Comparison of ENCODE assay signal across 14 cellular contexts in genomic region chrX:69080912-69081465, GRCh38.
"Had no signal": no experiment of that assay in that cellular context is flagged by ENCODE, and none has a peak within 500 bp of the region (broad histone marks: within the 10 kb centered on the region; RNA-seq: fewer than 3 reads in every experiment).

No MANE protein-coding gene starts in this region.

- ATAC-seq: left lung; stimulated activated effector memory CD8-positive, alpha-beta T cell treated with anti-CD3 and anti-CD28 coated beads, Interleukin-12 subunit alpha, Interleukin-12 subunit beta, amount 100 ng/mL, for 72 hours; T-helper 17 cell had no signal

- H3K36me3 Mint-ChIP-seq: memory B cell; stimulated activated effector memory CD8-positive, alpha-beta T cell treated with anti-CD3 and anti-CD28 coated beads, Interleukin-12 subunit alpha, Interleukin-12 subunit beta, amount 100 ng/mL, for 72 hours had no signal

- H3K27ac Mint-ChIP-seq: activated CD4-positive, alpha-beta memory T cell treated with anti-CD3 and anti-CD28 coated beads, Interleukin-2, amount 10 ng/mL, durations not matched to agents 7 days and 5 days; activated T-cell treated with anti-CD3 and anti-CD28 coated beads, Interleukin-2, amount 50 U/mL, for 24 hours; memory B cell; stimulated activated effector memory CD8-positive, alpha-beta T cell treated with anti-CD3 and anti-CD28 coated beads, Interleukin-12 subunit alpha, Interleukin-12 subunit beta, amount 100 ng/mL, for 72 hours; T-helper 17 cell had no signal

- H3K27ac ChIP-seq: adrenal gland, colonic mucosa, esophagus muscularis mucosa, left lung, WERI-Rb-1 had no signal

- H3K4me1 ChIP-seq: adrenal gland, colonic mucosa, esophagus muscularis mucosa, left lung had no signal

- H3K27me3 Mint-ChIP-seq: activated CD4-positive, alpha-beta memory T cell treated with anti-CD3 and anti-CD28 coated beads, Interleukin-2, amount 10 ng/mL, durations not matched to agents 7 days and 5 days; T-helper 17 cell had no signal

- H3K27me3 ChIP-seq: colonic mucosa, esophagus muscularis mucosa, left lung had no signal

- H3K9me3 Mint-ChIP-seq: activated CD4-positive, alpha-beta memory T cell treated with anti-CD3 and anti-CD28 coated beads, Interleukin-2, amount 10 ng/mL, durations not matched to agents 7 days and 5 days; activated T-cell treated with anti-CD3 and anti-CD28 coated beads, Interleukin-2, amount 50 U/mL, for 24 hours; memory B cell; stimulated activated effector memory CD8-positive, alpha-beta T cell treated with anti-CD3 and anti-CD28 coated beads, Interleukin-12 subunit alpha, Interleukin-12 subunit beta, amount 100 ng/mL, for 72 hours had no signal

- DNase-seq: activated CD4-positive, alpha-beta memory T cell treated with anti-CD3 and anti-CD28 coated beads, Interleukin-2, amount 10 ng/mL, durations not matched to agents 7 days and 5 days; activated CD4-positive, alpha-beta T cell treated with anti-CD3 and anti-CD28 coated beads for 4 hours; activated effector memory CD4-positive, alpha-beta T cell treated with Interleukin-2 at 50 U/mL for 16 hours; activated naive CD4-positive, alpha-beta T cell treated with anti-CD3 and anti-CD28 coated beads, Interleukin-2, amount 50 U/mL, for 16 hours; activated T-cell treated with anti-CD3 and anti-CD28 coated beads, Interleukin-2, amount 50 U/mL, for 24 hours; adrenal gland; colonic mucosa; hippocampal formation; left lung; T-helper 17 cell; WERI-Rb-1 had no signal

- H3K4me3 ChIP-seq: adrenal gland, colonic mucosa, esophagus muscularis mucosa, left lung had no signal

- H3K9me3 ChIP-seq: adrenal gland, colonic mucosa, esophagus muscularis mucosa, left lung had no signal

- H3K36me3 ChIP-seq: adrenal gland, colonic mucosa, esophagus muscularis mucosa, left lung, WERI-Rb-1 had no signal

- H3K4me3 Mint-ChIP-seq: activated CD4-positive, alpha-beta memory T cell treated with anti-CD3 and anti-CD28 coated beads, Interleukin-2, amount 10 ng/mL, durations not matched to agents 7 days and 5 days; activated T-cell treated with anti-CD3 and anti-CD28 coated beads, Interleukin-2, amount 50 U/mL, for 24 hours; memory B cell; stimulated activated effector memory CD8-positive, alpha-beta T cell treated with anti-CD3 and anti-CD28 coated beads, Interleukin-12 subunit alpha, Interleukin-12 subunit beta, amount 100 ng/mL, for 72 hours; T-helper 17 cell had no signal

- H3K4me1 Mint-ChIP-seq: activated CD4-positive, alpha-beta memory T cell treated with anti-CD3 and anti-CD28 coated beads, Interleukin-2, amount 10 ng/mL, durations not matched to agents 7 days and 5 days; memory B cell; stimulated activated effector memory CD8-positive, alpha-beta T cell treated with anti-CD3 and anti-CD28 coated beads, Interleukin-12 subunit alpha, Interleukin-12 subunit beta, amount 100 ng/mL, for 72 hours; T-helper 17 cell had no signal
